ENCODE assay signal across 8 cellular contexts in the genomic region with DNA sequence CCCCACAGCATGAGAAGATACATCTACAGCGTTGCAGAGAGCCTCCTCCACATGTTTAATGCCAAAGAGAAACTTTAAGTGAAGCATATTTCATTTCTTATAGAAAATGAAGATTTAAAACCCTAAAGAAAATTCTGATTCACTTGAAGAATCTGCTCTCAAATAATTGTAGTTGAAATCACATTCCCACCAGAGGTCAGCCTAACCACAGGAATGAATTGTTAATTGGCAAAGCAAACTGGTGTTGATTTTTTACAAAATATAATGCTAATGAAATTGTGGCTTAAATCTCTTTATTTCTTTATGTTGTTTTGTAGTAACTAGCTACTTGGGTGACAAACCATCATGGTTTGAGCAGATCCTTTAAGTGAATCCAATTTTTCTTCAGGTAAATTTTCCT. TPM values are rescaled to one million over a fixed set of nuclear protein-coding genes. Genes with fewer than 3 reads are reported as not detected.
DNase-seq lines count a peak whose midpoint lies in the region; ATAC-seq, FAIRE-seq and TF ChIP-seq lines count a peak whose summit lies in the region.

No MANE protein-coding gene starts in this region.

- no peak overlapping the region for H3K27ac Mint-ChIP-seq in natural killer cell

- H3K36me3 ChIP-seq in BE2C (no peaks in the 10 kb centered on the region), GM23248 (ENCODE audit: low read depth) (no peaks in the 10 kb centered on the region), kidney (ENCODE audit: control insufficient read depth in 1 of 2, insufficient read depth in 2 of 2, low read length in 2 of 2) (no peaks in the 10 kb centered on the region), esophagus squamous epithelium (no peaks in the 10 kb centered on the region)

- H3K4me3 Mint-ChIP-seq in natural killer cell, result no peak overlapping the region

- H3K4me3 ChIP-seq in BE2C (ENCODE audit: low read depth, low read length) (no peak overlapping the region), GM23248 (no peak overlapping the region), kidney (ENCODE audit: low read length in 2 of 2) (no peak overlapping the region), esophagus squamous epithelium (no peak overlapping the region)

- H3K79me2 ChIP-seq in GM23248 (ENCODE audit: insufficient read depth), result no peaks in the 10 kb centered on the region

- no peak overlapping the region for H3K9ac ChIP-seq in GM23248
- H3K9ac ChIP-seq in kidney (ENCODE audit: low read length in 2 of 2), result no peak overlapping the region

- H3K9me2 ChIP-seq in GM23248 (ENCODE audit: insufficient read depth), result no peaks in the 10 kb centered on the region

- H3K9me3 ChIP-seq in BE2C (no peaks in the 10 kb centered on the region), GM23248 (ENCODE audit: low read depth) (no peaks in the 10 kb centered on the region), kidney (ENCODE audit: control insufficient read depth in 1 of 2, low read length in 2 of 2) (no peaks in the 10 kb centered on the region), esophagus squamous epithelium (no peaks in the 10 kb centered on the region)

- no peaks in the 10 kb centered on the region for H3K27me3 Mint-ChIP-seq in natural killer cell (ENCODE audit: low read depth in 2 of 2)

- no peaks in the 10 kb centered on the region for H3K36me3 Mint-ChIP-seq in natural killer cell

- peak; percentile 53 for FAIRE-seq in kidney (lab: Jason Lieb, UNC)

- intact Hi-C loops in kidney (cut with DNase I) (no loop called here), natural killer cell (cut with micrococcal nuclease) (no loop called here), esophagus squamous epithelium (cut with DNase I) (no loop called here)

- no peak for ATAC-seq in natural killer cell
- no peak for ATAC-seq in GM19467 (IDR thresholded peaks at IDR 0.05; ENCODE audit: unreplicated experiment)
- no peak for ATAC-seq in HG02610 (IDR thresholded peaks at IDR 0.05; ENCODE audit: unreplicated experiment)

- peak overlapping the region; percentile 20; the same call in 1 of the 2 replicates for H2AFZ ChIP-seq in GM23248

- H4K20me1 ChIP-seq in GM23248 (ENCODE audit: insufficient read depth), result no peaks in the 10 kb centered on the region

- DNase-seq in BE2C (peak; percentile 31), GM23248 (peak; percentile 63), SW480 (ENCODE audit: low spot score) (peak; percentile 9), kidney (no peak), natural killer cell (no peak), esophagus squamous epithelium (lab: John Stamatoyannopoulos, UW) (no peak)

- H3K4me1 ChIP-seq in BE2C (no peaks in the 10 kb centered on the region), GM23248 (ENCODE audit: insufficient read depth) (no peaks in the 10 kb centered on the region), kidney (ENCODE audit: control insufficient read depth in 1 of 2, insufficient read depth in 1 of 2, low read depth in 1 of 2, low read length in 2 of 2) (no peaks in the 10 kb centered on the region), esophagus squamous epithelium (no peaks in the 10 kb centered on the region)

- no peak for TF ChIP-seq POLR2A in esophagus squamous epithelium (IDR thresholded peaks at IDR 0.05)

- no peaks in the 10 kb centered on the region for H3K27me3 ChIP-seq in BE2C
- no peaks in the 10 kb centered on the region for H3K27me3 ChIP-seq in GM23248 (replicated peaks; ENCODE audit: insufficient read depth)
- H3K27me3 ChIP-seq in esophagus squamous epithelium, result no peaks in the 10 kb centered on the region

- peak overlapping the region; percentile 41 for H3K4me2 ChIP-seq in GM23248 (ENCODE audit: unreplicated experiment)

- 40 to 42% methylated on average over 1 of the region's 1 CpG for WGBS in GM23248 (ENCODE audit: low coverage in 1 of 2, low lambda C conversion rate in 2 of 2, missing lambda C conversion rate in 2 of 2), 2 experiments
- 24 to 48% methylated on average over 1 of the region's 1 CpG for WGBS in esophagus squamous epithelium, 2 donors

- H3K9me3 Mint-ChIP-seq in natural killer cell, result peaks cover 0 to 11% of the 10 kb centered on the region in 2 donors

- H3K27ac ChIP-seq in GM23248 (no peak overlapping the region), kidney (ENCODE audit: low read depth in 2 of 2, low read length in 2 of 2) (no peak overlapping the region), esophagus squamous epithelium (no peak overlapping the region)

- in situ Hi-C loops in GM23248 (cut with MboI), result loop anchor here (10.0 kb wide), 1 partner anchor 300 kb away; no protein-coding TSS in a partner anchor

- TF ChIP-seq CTCF in BE2C (IDR thresholded peaks at IDR 0.05; ENCODE audit: low read depth, low read length) (peak; percentile 37), kidney (IDR thresholded peaks at IDR 0.05; ENCODE audit: borderline replicate concordance, extremely low read depth, insufficient read depth) (peak; percentile 42), natural killer cell (IDR thresholded peaks at IDR 0.05) (no peak), esophagus squamous epithelium (IDR thresholded peaks at IDR 0.05) (peak in 3 of 6 experiments; percentile 10 to 29 (median 19))

- no peaks in the 10 kb centered on the region for H3F3A ChIP-seq in GM23248 (ENCODE audit: insufficient read depth)

- no peaks in the 10 kb centered on the region for H3K4me1 Mint-ChIP-seq in natural killer cell

RNA-seq across cellular contexts. Expression of gene WDR17, which starts 31.1 kb away (rescaled TPM):
- polyA plus RNA-seq in BE2C (2012; ENCODE audit: insufficient read depth, insufficient read length, low read depth), result 7.0 TPM
- 0.22 and 0.38 TPM in 2 replicates for total RNA-seq in GM23248 (2014; rRNA removed; shearing (Covaris generic))
- 0.23 and 0.29 TPM in 2 replicates for polyA plus RNA-seq in GM23248 (2016; fragmentation: Nextera tagmentation; extraction: Ambion mirVana)
- total RNA-seq in kidney, result 6.4 TPM
- polyA plus RNA-seq in kidney (ENCODE audit: insufficient read depth, low read depth, low replicate concordance), result 1.4 TPM
- under 1 TPM; 0.07 to 0.38 (median 0.12) TPM for total RNA-seq in natural killer cell
- 1 to 10 TPM in 2 of 4 donors, under 1 TPM in 1, not detected in 1; 0.11 to 2.4 (median 1.3) TPM for total RNA-seq in esophagus squamous epithelium

Comparison
In these comparisons a context has a peak if more than half of its experiments do, and no peak if none do; other contexts are left out.
1. DNase-seq: peak in BE2C (single experiment), GM23248 (single experiment) and SW480 (single experiment); none in kidney (single experiment), natural killer cell (single experiment) and esophagus squamous epithelium (single experiment).